13 cellular contexts compared by ENCODE assay signal in genomic region chr17:4854181-4854681, GRCh38. TPM values are rescaled to one million over a fixed set of nuclear protein-coding genes. Genes with fewer than 3 reads are reported as not detected.
DNase-seq lines count a peak whose midpoint lies in the region; ATAC-seq and TF ChIP-seq lines count a peak whose summit lies in the region.
"Had no signal": no experiment of that assay in that cellular context is flagged by ENCODE, and none has a peak within 500 bp of the region (broad histone marks: within the 10 kb centered on the region; RNA-seq: fewer than 3 reads in every experiment).

No MANE protein-coding gene starts in this region.

- H2AK5ac ChIP-seq in neuronal stem cell (ENCODE audit: low read depth, low read length) = no peak overlapping the region

- H3K23ac ChIP-seq in neuronal stem cell (ENCODE audit: low read depth, low read length, poor library complexity) = no peak overlapping the region

- H3K36me3 ChIP-seq in neuronal stem cell (replicated peaks in 1 of 2; ENCODE audit: control insufficient read depth in 2 of 2, insufficient read depth in 2 of 2, low read length in 2 of 2) (peaks cover 0 to 6% of the 10 kb centered on the region in 2 donors), adrenal gland (replicated peaks in 1 of 2) (peaks cover 0 to 8% of the 10 kb centered on the region in 2 donors)

- peaks cover 60% of the 10 kb centered on the region for H3K4me1 Mint-ChIP-seq in endothelial cell (ENCODE audit: unreplicated experiment)

- no peak overlapping the region for H3K9ac ChIP-seq in neuronal stem cell (ENCODE audit: low read depth, low read length, poor library complexity)

- no CpG with 5 or more reads among the region's 3 CpGs for WGBS in neuronal stem cell (ENCODE audit: extremely low coverage in 2 of 2, insufficient read length in 2 of 2, insufficient replicate concordance in 1 of 2), 2 donors
- WGBS in adrenal gland, 4 donors = 87 to 94% (median 90%) methylated on average over 3 of the region's 3 CpGs

- no peak overlapping the region for H3K4me2 ChIP-seq in neuronal stem cell (ENCODE audit: insufficient read depth, low read length, poor library complexity, severe bottlenecking)

- peak overlapping the region; percentile 61 for H2BK5ac ChIP-seq in neuronal stem cell (ENCODE audit: low read length)

- peaks cover 2% of the 10 kb centered on the region for H3K79me1 ChIP-seq in neuronal stem cell (ENCODE audit: low read depth, low read length)

- H3K4me3 ChIP-seq in neuronal stem cell (ENCODE audit: low read length in 2 of 2) (no peak overlapping the region), adrenal gland (no peak overlapping the region)

- H3K9me3 Mint-ChIP-seq in endothelial cell (ENCODE audit: unreplicated experiment) = no peaks in the 10 kb centered on the region

- DNase-seq in DMS 273 (lab: John Stamatoyannopoulos, UW; ENCODE audit: unreplicated experiment) = peak; percentile 46
- no peak for DNase-seq in DMS 273 treated with DMSO at 0.1 percent for 48 hours (lab: John Stamatoyannopoulos, UW)
- peak; percentile 83 for DNase-seq in NCI-H2171 (lab: John Stamatoyannopoulos, UW)
- no peak for DNase-seq in endothelial cell (ENCODE audit: low spot score)
- no peak for DNase-seq in neuronal stem cell (ENCODE audit: low spot score)
- DNase-seq in adrenal gland = no peak
- no peak for DNase-seq in COR-L47 (lab: John Stamatoyannopoulos, UW)
- DNase-seq: activated gamma-delta T cell, KBM-7, left cardiac atrium had no signal

- no peaks in the 10 kb centered on the region for H3K27me3 ChIP-seq in neuronal stem cell (ENCODE audit: control insufficient read depth in 3 of 3, insufficient read depth in 3 of 3, low read depth in 1 of 3, low read length in 3 of 3)
- no peaks in the 10 kb centered on the region for H3K27me3 ChIP-seq in adrenal gland

- H3K18ac ChIP-seq in neuronal stem cell (ENCODE audit: low read length) = no peak overlapping the region

- no peaks in the 10 kb centered on the region for H3K9me3 ChIP-seq in neuronal stem cell (replicated peaks in 1 of 2; ENCODE audit: control insufficient read depth in 2 of 2, insufficient read depth in 1 of 2, low read depth in 1 of 2, low read length in 2 of 2)
- H3K9me3 ChIP-seq in adrenal gland (replicated peaks in 1 of 3) = no peaks in the 10 kb centered on the region

- H2BK15ac ChIP-seq in neuronal stem cell (ENCODE audit: low read length) = no peak overlapping the region

- no peak for ATAC-seq in HG02759 (IDR thresholded peaks at IDR 0.05; ENCODE audit: unreplicated experiment)
- ATAC-seq: left cardiac atrium, sciatic nerve had no signal

- H3K4me1 ChIP-seq in neuronal stem cell (ENCODE audit: control insufficient read depth in 2 of 2, insufficient read depth in 1 of 2, low read depth in 1 of 2, low read length in 2 of 2) (peaks cover 23 to 30% of the 10 kb centered on the region in 2 donors), adrenal gland (replicated peaks in 1 of 2) (peaks cover 22 to 42% of the 10 kb centered on the region in 2 donors)

- peak overlapping the region; percentile 5 for H3K27ac Mint-ChIP-seq in endothelial cell (ENCODE audit: unreplicated experiment)

- TF ChIP-seq CTCF in endothelial cell (IDR thresholded peaks at IDR 0.05; ENCODE audit: unreplicated experiment) = no peak
- TF ChIP-seq CTCF in adrenal gland (IDR thresholded peaks at IDR 0.05) = no peak

- H2AFZ ChIP-seq in neuronal stem cell (ENCODE audit: low read length) = no peak overlapping the region

- H3K14ac ChIP-seq in neuronal stem cell (ENCODE audit: low read length) = no peak overlapping the region

- H3K4me3 Mint-ChIP-seq in endothelial cell (ENCODE audit: unreplicated experiment) = no peak overlapping the region

- no peak overlapping the region for H4K8ac ChIP-seq in neuronal stem cell (ENCODE audit: low read depth, low read length)

- no peak for TF ChIP-seq POLR2A in adrenal gland (IDR thresholded peaks at IDR 0.05)

- H3K27ac ChIP-seq in neuronal stem cell (replicated peaks; ENCODE audit: low read length) (no peak overlapping the region), adrenal gland (no peak overlapping the region)
- H3K27ac ChIP-seq: 22Rv1 had no signal

- H2BK12ac ChIP-seq in neuronal stem cell (ENCODE audit: low read length) = no peak overlapping the region

- intact Hi-C loops in adrenal gland (cut with DNase I) = no loop called here

- peaks cover 17% of the 10 kb centered on the region for H3K27me3 Mint-ChIP-seq in endothelial cell (ENCODE audit: unreplicated experiment)

- no peak overlapping the region for H2BK120ac ChIP-seq in neuronal stem cell (ENCODE audit: low read depth, low read length)

- no peak overlapping the region for H3K4ac ChIP-seq in neuronal stem cell (ENCODE audit: low read length)

- H4K91ac ChIP-seq in neuronal stem cell (ENCODE audit: low read depth, low read length, poor library complexity) = no peak overlapping the region

- H3K36me3 Mint-ChIP-seq in endothelial cell (ENCODE audit: low read depth, unreplicated experiment) = peaks cover 17% of the 10 kb centered on the region

RNA-seq across cellular contexts. Expression of gene MINK1, which starts 21.1 kb away (rescaled TPM):
- 176 TPM for total RNA-seq in endothelial cell (ENCODE audit: unreplicated experiment)
- 29.2 TPM for polyA plus RNA-seq in neuronal stem cell (2013, experiment 1 of 2)
- 27.0 TPM for polyA plus RNA-seq in neuronal stem cell (2013, experiment 2 of 2)
- 100 to 1,000 TPM in 1 of 8 donors, 10 to 100 TPM in 7; 44.3 to 130 (median 54.8) TPM for total RNA-seq in adrenal gland
- polyA plus RNA-seq in adrenal gland = 100 to 1,000 TPM in 1 of 3 donors, 10 to 100 TPM in 2; 35.1 to 135 (median 41.0) TPM

RNA-seq across cellular contexts. Expression of gene C17orf107, which starts 45.1 kb away (rescaled TPM):
- total RNA-seq in endothelial cell (ENCODE audit: unreplicated experiment) (2.3 TPM), adrenal gland (1 to 10 TPM in 4 of 8 donors, under 1 TPM in 4; 0.71 to 3.4 (median 1.2) TPM)
- polyA plus RNA-seq in neuronal stem cell (2013, experiment 1 of 2) = 0.32 TPM
- 0.28 TPM for polyA plus RNA-seq in neuronal stem cell (2013, experiment 2 of 2)
- 1 to 10 TPM in 1 of 3 donors, under 1 TPM in 2; 0.42 to 1.1 (median 0.47) TPM for polyA plus RNA-seq in adrenal gland

RNA-seq across cellular contexts. Expression of gene PLD2, which starts 47.3 kb away (rescaled TPM):
- total RNA-seq in endothelial cell (ENCODE audit: unreplicated experiment) = 86.5 TPM
- polyA plus RNA-seq in neuronal stem cell (2013, experiment 1 of 2) = 19.1 TPM
- 17.9 TPM for polyA plus RNA-seq in neuronal stem cell (2013, experiment 2 of 2)
- 10 to 100 TPM in 7 of 8 donors, 1 to 10 TPM in 1; 5.9 to 27.1 (median 19.1) TPM for total RNA-seq in adrenal gland
- 10 to 100 TPM in 2 of 3 donors, 1 to 10 TPM in 1; 4.1 to 34.8 (median 19.5) TPM for polyA plus RNA-seq in adrenal gland

RNA-seq across cellular contexts. Expression of gene CHRNE, which starts 48.7 kb away (rescaled TPM):
- total RNA-seq in endothelial cell (ENCODE audit: unreplicated experiment) = 1.2 TPM
- 0.17 TPM for polyA plus RNA-seq in neuronal stem cell (2013, experiment 1 of 2)
- 0.12 TPM for polyA plus RNA-seq in neuronal stem cell (2013, experiment 2 of 2)
- 1 to 10 TPM in 1 of 8 donors, under 1 TPM in 5, not detected in 2; 0.30 to 2.4 (median 0.48) TPM for total RNA-seq in adrenal gland
- under 1 TPM; 0.33 to 0.91 (median 0.56) TPM for polyA plus RNA-seq in adrenal gland

Comparison
In these comparisons a context has a peak if more than half of its experiments do, and no peak if none do; other contexts are left out.
1. DNase-seq: peak in DMS 273 (single experiment) and NCI-H2171 (single experiment); none in DMS 273 treated with DMSO at 0.1 percent for 48 hours (single experiment), endothelial cell (single experiment), neuronal stem cell (single experiment), adrenal gland (0 of 7) and COR-L47 (single experiment).